ENCODE assay signal across 2 cellular contexts in genomic region chr1:20495661-20496060, GRCh38.
TF ChIP-seq lines count a peak whose summit lies in the region.

No MANE protein-coding gene starts in this region.

TF ChIP-seq in HCT116, 20 proteins besides CTCF, POLR2A, EP300 and RAD21:
- TF ChIP-seq SRF (IDR thresholded peaks at IDR 0.05; ENCODE audit: low read depth), result no peak
- no peak for TF ChIP-seq SP1 (IDR thresholded peaks at IDR 0.05; ENCODE audit: low read depth)
- no peak for TF ChIP-seq FOSL1 (IDR thresholded peaks at IDR 0.05; ENCODE audit: low read depth)
- TF ChIP-seq EZH2phosphoT487 (IDR thresholded peaks at IDR 0.05; ENCODE audit: borderline replicate concordance), result no peak
- TF ChIP-seq YY1 (IDR thresholded peaks at IDR 0.05; ENCODE audit: extremely low read depth, insufficient replicate concordance, low read depth, low read length), result no peak
- no peak for TF ChIP-seq JUND (IDR thresholded peaks at IDR 0.05)
- TF ChIP-seq REST (IDR thresholded peaks at IDR 0.05; ENCODE audit: low read depth), result no peak
- no peak for TF ChIP-seq TCF7L2 (IDR thresholded peaks at IDR 0.05; ENCODE audit: borderline replicate concordance, extremely low read depth, insufficient read depth, insufficient read length)
- no peak for TF ChIP-seq ZFX (IDR thresholded peaks at IDR 0.05)

TF ChIP-seq in H1, 55 proteins besides CTCF, POLR2A, EP300 and RAD21:
- no peak for TF ChIP-seq BACH1 (IDR thresholded peaks at IDR 0.05; ENCODE audit: low read length)
- no peak for TF ChIP-seq TCF12 (IDR thresholded peaks at IDR 0.05; ENCODE audit: low read depth, low read length)
- TF ChIP-seq CEBPB (IDR thresholded peaks at IDR 0.05; ENCODE audit: low read depth, low read length), result no peak
- TF ChIP-seq PHF8 (conservative IDR thresholded peaks at IDR 0.05; ENCODE audit: low read depth, low read length), result no peak
- TF ChIP-seq RBBP5 (IDR thresholded peaks at IDR 0.05; ENCODE audit: borderline replicate concordance, low read depth, low read length), result no peak
- no peak for TF ChIP-seq NRF1 (IDR thresholded peaks at IDR 0.05; ENCODE audit: low read depth, low read length)
- no peak for TF ChIP-seq KDM1A (IDR thresholded peaks at IDR 0.05; ENCODE audit: borderline replicate concordance, low read length)
- TF ChIP-seq GABPA (IDR thresholded peaks at IDR 0.05; ENCODE audit: borderline replicate concordance, insufficient read depth, low read length), result no peak
- no peak for TF ChIP-seq KDM5A (IDR thresholded peaks at IDR 0.05; ENCODE audit: low read length)
- no peak for TF ChIP-seq TAF1 (IDR thresholded peaks at IDR 0.05; ENCODE audit: low read depth, low read length)
- no peak for TF ChIP-seq RNF2 (IDR thresholded peaks at IDR 0.05; ENCODE audit: borderline replicate concordance, low read depth, low read length, missing control alignments, poor library complexity, severe bottlenecking)
- no peak for TF ChIP-seq BCL11A (IDR thresholded peaks at IDR 0.05; ENCODE audit: low read depth in 2 of 2, low read length in 2 of 2)
- no peak for TF ChIP-seq E2F6 (IDR thresholded peaks at IDR 0.05)
- no peak for TF ChIP-seq FOSL1 (IDR thresholded peaks at IDR 0.05; ENCODE audit: insufficient read depth, low read depth, low read length)
- TF ChIP-seq HDAC6 (IDR thresholded peaks at IDR 0.05; ENCODE audit: low read depth, low read length), result no peak
- no peak for TF ChIP-seq SIRT6 (IDR thresholded peaks at IDR 0.05; ENCODE audit: low read length)
- TF ChIP-seq YY1 (IDR thresholded peaks at IDR 0.05; ENCODE audit: low read depth, low read length), result no peak
